In the genomic region with DNA sequence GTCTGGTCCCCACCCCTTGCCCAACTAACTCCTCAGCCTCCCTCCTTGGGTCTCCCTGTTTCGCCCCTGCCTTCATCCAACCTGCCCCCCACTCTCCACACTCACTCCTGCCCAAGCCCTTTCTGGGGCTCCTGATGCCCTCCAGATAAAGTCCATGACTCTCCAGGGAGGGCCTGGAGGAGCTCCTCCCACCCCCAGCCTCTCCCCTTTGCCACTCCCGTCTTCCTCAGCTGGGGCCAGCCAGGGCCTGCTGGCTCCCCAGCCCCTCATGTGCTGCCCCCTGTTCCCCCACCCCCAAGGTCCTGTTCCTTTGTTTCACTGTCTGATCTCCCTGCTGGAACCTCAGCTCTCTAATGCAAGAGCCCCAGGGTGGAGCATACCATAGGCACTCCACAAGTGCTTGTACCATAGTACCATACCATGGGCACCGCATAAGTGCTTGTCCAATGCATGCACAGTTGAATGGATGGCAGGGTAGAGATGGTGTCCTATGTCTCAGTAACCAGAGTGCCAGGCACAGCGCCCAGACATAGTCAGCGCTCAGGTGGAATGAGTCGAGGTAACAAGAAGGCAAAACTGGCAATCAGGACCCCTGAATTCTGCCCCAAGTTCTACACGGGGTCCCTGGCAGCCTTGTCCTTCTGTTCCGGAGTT, we compare ENCODE assay signal across 9 cellular contexts. TPM values are rescaled to one million over a fixed set of nuclear protein-coding genes. Genes with fewer than 3 reads are reported as not detected.
A peak's percentile ranks its signal among the peaks of the same experiment; 100 is the strongest.
DNase-seq lines count a peak whose midpoint lies in the region; ATAC-seq and TF ChIP-seq lines count a peak whose summit lies in the region.
"Had no signal": no experiment of that assay in that cellular context is flagged by ENCODE, and none has a peak within 500 bp of the region (broad histone marks: within the 10 kb centered on the region; RNA-seq: fewer than 3 reads in every experiment).

No MANE protein-coding gene starts in this region.

- no peaks in the 10 kb centered on the region for H3K9me3 ChIP-seq in adrenal gland (replicated peaks in 1 of 3)
- no peaks in the 10 kb centered on the region for H3K9me3 ChIP-seq in testis
- H3K9me3 ChIP-seq in thyroid gland = no peaks in the 10 kb centered on the region

- H3K4me1 Mint-ChIP-seq in T-helper 1 cell treated with Interleukin-12 subunit alpha and Interleukin-12 subunit beta and Interleukin-4 antibody, amounts not matched to agents 30 μg/mL and 1 μg/mL, for 36 hours (ENCODE audit: low read depth) = peaks cover 6% of the 10 kb centered on the region

- intact Hi-C loops in adrenal gland (cut with DNase I) (loop anchor here in 1 of 2 donors (10.0 kb wide), 1 partner anchor 356 kb away; no protein-coding TSS in a partner anchor), left colon (cut with DNase I, micrococcal nuclease) (loop anchor here in 1 of 2 donors (10.0 kb wide), 1 partner anchor 64 kb away; no protein-coding TSS in a partner anchor), testis (cut with DNase I; ENCODE audit: low total_unique reads) (no loop called here), thyroid gland (cut with DNase I) (loop anchor here (5.0 kb wide), 1 partner anchor 353 kb away; no protein-coding TSS in a partner anchor)

- no peaks in the 10 kb centered on the region for H3K36me3 ChIP-seq in adrenal gland (replicated peaks in 1 of 2)
- H3K36me3 ChIP-seq in testis (ENCODE audit: low read depth, missing control alignments) = no peaks in the 10 kb centered on the region
- H3K36me3 ChIP-seq in thyroid gland = no peaks in the 10 kb centered on the region

- TF ChIP-seq POLR2A in adrenal gland (IDR thresholded peaks at IDR 0.05) (no peak), testis (IDR thresholded peaks at IDR 0.05) (no peak), thyroid gland (IDR thresholded peaks at IDR 0.05) (no peak)

- TF ChIP-seq CTCF in adrenal gland (IDR thresholded peaks at IDR 0.05) (no peak), testis (IDR thresholded peaks at IDR 0.05) (no peak), thyroid gland (IDR thresholded peaks at IDR 0.05) (no peak)

- peak; percentile 18 for ATAC-seq in left colon
- no peak for ATAC-seq in HG02610 (IDR thresholded peaks at IDR 0.05; ENCODE audit: unreplicated experiment)

- peaks cover 14% of the 10 kb centered on the region for H3K27me3 Mint-ChIP-seq in T-helper 1 cell treated with Interleukin-12 subunit alpha and Interleukin-12 subunit beta and Interleukin-4 antibody, amounts not matched to agents 30 μg/mL and 1 μg/mL, for 36 hours (ENCODE audit: low read depth)

- WGBS in adrenal gland, 4 donors = 70 to 86% (median 82%) methylated on average over 5 to 8 of the region's 8 CpGs
- 72 to 79% methylated on average over 8 of the region's 8 CpGs for WGBS in testis, 2 donors
- 90 to 92% methylated on average over 8 of the region's 8 CpGs for WGBS in thyroid gland, 2 donors

- H3K27ac Mint-ChIP-seq in T-helper 1 cell treated with Interleukin-12 subunit alpha and Interleukin-12 subunit beta and Interleukin-4 antibody, amounts not matched to agents 30 μg/mL and 1 μg/mL, for 36 hours = peak overlapping the region; percentile 0

- H3K36me3 Mint-ChIP-seq in T-helper 1 cell treated with Interleukin-12 subunit alpha and Interleukin-12 subunit beta and Interleukin-4 antibody, amounts not matched to agents 30 μg/mL and 1 μg/mL, for 36 hours (ENCODE audit: low read depth) = peaks cover 3% of the 10 kb centered on the region

- DNase-seq in T-helper 1 cell (no peak), adrenal gland (no peak), left colon (peak in 1 of 2 donors; percentile 50), testis (no peak), thyroid gland (no peak), NCI-H128 (lab: John Stamatoyannopoulos, UW; ENCODE audit: unreplicated experiment) (no peak)
- DNase-seq: effector CD8-positive, alpha-beta T cell had no signal

- H3K4me3 ChIP-seq in adrenal gland (peak overlapping the region in 1 of 4 donors; percentile 81), testis (peak overlapping the region in 1 of 2 donors; percentile 82), thyroid gland (replicated peaks in 1 of 3) (peak overlapping the region in 1 of 3 donors; percentile 90)

- H3K27ac ChIP-seq in adrenal gland (peak overlapping the region; percentile 80 to 98 (median 87)), testis (peak overlapping the region; percentile 62 to 98), thyroid gland (no peak overlapping the region)

- H3K4me1 ChIP-seq in adrenal gland (replicated peaks in 1 of 2) (peaks cover 40 to 47% of the 10 kb centered on the region in 2 donors), testis (peaks cover 48% of the 10 kb centered on the region), thyroid gland (peaks cover 19 to 33% of the 10 kb centered on the region in 2 donors)

- peak overlapping the region; percentile 40 for H3K4me3 Mint-ChIP-seq in T-helper 1 cell treated with Interleukin-12 subunit alpha and Interleukin-12 subunit beta and Interleukin-4 antibody, amounts not matched to agents 30 μg/mL and 1 μg/mL, for 36 hours

- H3K9me3 Mint-ChIP-seq in T-helper 1 cell treated with Interleukin-12 subunit alpha and Interleukin-12 subunit beta and Interleukin-4 antibody, amounts not matched to agents 30 μg/mL and 1 μg/mL, for 36 hours = no peaks in the 10 kb centered on the region

- H3K27me3 ChIP-seq in adrenal gland (no peaks in the 10 kb centered on the region), testis (no peaks in the 10 kb centered on the region), thyroid gland (no peaks in the 10 kb centered on the region)

RNA-seq across cellular contexts. Expression of gene PLCD3, which starts 1.5 kb away (rescaled TPM):
- total RNA-seq in adrenal gland (100 to 1,000 TPM in 5 of 8 donors, 10 to 100 TPM in 3; 48.6 to 246 (median 149) TPM), left colon (100 to 1,000 TPM; 335 to 566 TPM), testis (100 to 1,000 TPM in 1 of 2 donors, 10 to 100 TPM in 1; 86.3 to 106 TPM), thyroid gland (10 to 100 TPM in 3 of 4 donors, 1 to 10 TPM in 1; 8.6 to 24.8 (median 16.9) TPM)
- polyA plus RNA-seq in adrenal gland (10 to 100 TPM; 33.2 to 68.1 (median 36.4) TPM), testis (ENCODE audit: insufficient read depth, low read depth, low replicate concordance) (62.2 TPM)

RNA-seq across cellular contexts. Expression of gene ACBD4, which starts 4.7 kb away (rescaled TPM):
- total RNA-seq in adrenal gland (10 to 100 TPM; 13.1 to 30.6 (median 23.6) TPM), left colon (10 to 100 TPM; 22.3 to 22.6 TPM), testis (1 to 10 TPM; 8.3 to 9.1 TPM), thyroid gland (10 to 100 TPM; 16.7 to 20.4 (median 17.7) TPM)
- polyA plus RNA-seq in adrenal gland (10 to 100 TPM in 2 of 3 donors, 1 to 10 TPM in 1; 7.9 to 71.3 (median 44.5) TPM), testis (ENCODE audit: insufficient read depth, low read depth, low replicate concordance) (7.5 TPM)

RNA-seq across cellular contexts. Expression of gene HEXIM1, which starts 17.5 kb away (rescaled TPM):
- total RNA-seq in adrenal gland (100 to 1,000 TPM in 1 of 8 donors, 10 to 100 TPM in 7; 25.1 to 159 (median 46.8) TPM), left colon (10 to 100 TPM; 36.1 to 46.7 TPM), testis (10 to 100 TPM; 51.8 to 68.8 TPM), thyroid gland (10 to 100 TPM; 15.6 to 33.5 (median 18.4) TPM)
- polyA plus RNA-seq in adrenal gland (10 to 100 TPM; 23.3 to 26.0 (median 24.4) TPM), testis (ENCODE audit: insufficient read depth, low read depth, low replicate concordance) (38.8 TPM)

RNA-seq across cellular contexts. Expression of gene HEXIM2, which starts 30.9 kb away (rescaled TPM):
- total RNA-seq in adrenal gland = 10 to 100 TPM in 7 of 8 donors, 1 to 10 TPM in 1; 8.5 to 28.1 (median 17.6) TPM
- polyA plus RNA-seq in adrenal gland = 10 to 100 TPM in 2 of 3 donors, 1 to 10 TPM in 1; 4.5 to 18.0 (median 14.7) TPM
- total RNA-seq in left colon = 1 to 10 TPM; 4.7 to 5.2 TPM
- 10 to 100 TPM; 35.9 to 47.7 TPM for total RNA-seq in testis
- polyA plus RNA-seq in testis (ENCODE audit: insufficient read depth, low read depth, low replicate concordance) = 76.8 TPM
- 10 to 100 TPM in 2 of 4 donors, 1 to 10 TPM in 2; 3.9 to 16.3 (median 10.0) TPM for total RNA-seq in thyroid gland

Comparison
In these comparisons a context has a peak if more than half of its experiments do, and no peak if none do; other contexts are left out.
1. H3K27ac ChIP-seq: peak in adrenal gland (5 of 5) and testis (2 of 2); none in thyroid gland (0 of 3).